27 cellular contexts compared by ENCODE assay signal in genomic region chr5:158058208-158058607, GRCh38.
"Had no signal": no experiment of that assay in that cellular context is flagged by ENCODE, and none has a peak within 500 bp of the region (broad histone marks: within the 10 kb centered on the region; RNA-seq: fewer than 3 reads in every experiment).

No MANE protein-coding gene starts in this region.

- ATAC-seq: activated T-helper 17 cell treated with anti-CD3 and anti-CD28 coated beads, Interleukin-2, amount 50 U/mL, for 72 hours; left colon; sciatic nerve; stimulated activated memory B cell treated with anti-CD40 and anti-IgM and Interleukin-4, amounts not matched to agents 10 μg/mL and 1 μg/mL and 100 μg/mL, for 72 hours had no signal

- H3K4me1 Mint-ChIP-seq: activated T-helper 17 cell treated with anti-CD3 and anti-CD28 coated beads, Interleukin-2, amount 50 U/mL, for 72 hours; naive B cell; neural crest cell; stimulated activated memory B cell treated with anti-CD40 and anti-IgM and Interleukin-4, amounts not matched to agents 10 μg/mL and 1 μg/mL and 100 μg/mL, for 72 hours had no signal

- H3K9me3 Mint-ChIP-seq: activated T-cell treated with anti-CD3 and anti-CD28 coated beads, Interleukin-2, amount 50 U/mL, for 24 hours; activated T-helper 17 cell treated with anti-CD3 and anti-CD28 coated beads, Interleukin-2, amount 50 U/mL, for 72 hours; naive B cell; neural crest cell; stimulated activated memory B cell treated with anti-CD40 and anti-IgM and Interleukin-4, amounts not matched to agents 10 μg/mL and 1 μg/mL and 100 μg/mL, for 72 hours had no signal

- H3K36me3 Mint-ChIP-seq: activated naive CD8-positive, alpha-beta T cell; naive B cell; stimulated activated memory B cell treated with anti-CD40 and anti-IgM and Interleukin-4, amounts not matched to agents 10 μg/mL and 1 μg/mL and 100 μg/mL, for 72 hours had no signal

- H3K4me3 Mint-ChIP-seq: activated naive CD8-positive, alpha-beta T cell; activated T-cell treated with anti-CD3 and anti-CD28 coated beads, Interleukin-2, amount 50 U/mL, for 24 hours; activated T-helper 17 cell treated with anti-CD3 and anti-CD28 coated beads, Interleukin-2, amount 50 U/mL, for 72 hours; naive B cell; neural crest cell; stimulated activated memory B cell treated with anti-CD40 and anti-IgM and Interleukin-4, amounts not matched to agents 10 μg/mL and 1 μg/mL and 100 μg/mL, for 72 hours had no signal

- DNase-seq: activated naive CD4-positive, alpha-beta T cell; activated T-cell treated with anti-CD3 and anti-CD28 coated beads, Interleukin-2, amount 50 U/mL, for 24 hours; adrenal gland; cortex of kidney; erythroblast; glutamatergic neuron; left colon; naive B cell; occipital lobe; posterior cingulate gyrus; small intestine; stimulated activated CD4-positive, alpha-beta T cell treated with anti-CD3 and anti-CD28 coated beads, Interleukin-2, amount 100 ng/mL, for 24 hours; stomach; T-helper 1 cell; WERI-Rb-1 had no signal

- H3K79me2 ChIP-seq: hepatocyte had no signal

- H3K36me3 ChIP-seq: adrenal gland, cardiac muscle cell, stomach, suprapubic skin, tibial nerve, WERI-Rb-1 had no signal

- H3K27ac ChIP-seq: adrenal gland, cardiac muscle cell, hepatocyte, stomach, suprapubic skin, tibial nerve, WERI-Rb-1 had no signal

- H3K9me3 ChIP-seq: adrenal gland, stomach, suprapubic skin, tibial nerve had no signal

- H3K4me1 ChIP-seq: tibial nerve had no signal

- FAIRE-seq: frontal cortex, small intestine, TTC549, urothelium cell line had no signal

- H3K27me3 ChIP-seq: adrenal gland, cardiac muscle cell, hepatocyte, suprapubic skin, tibial nerve had no signal

- H3K4me3 ChIP-seq: adrenal gland, cardiac muscle cell, hepatocyte, stomach, suprapubic skin, tibial nerve had no signal

- H3K27ac Mint-ChIP-seq: activated naive CD8-positive, alpha-beta T cell; activated T-cell treated with anti-CD3 and anti-CD28 coated beads, Interleukin-2, amount 50 U/mL, for 24 hours; activated T-helper 17 cell treated with anti-CD3 and anti-CD28 coated beads, Interleukin-2, amount 50 U/mL, for 72 hours; naive B cell; stimulated activated memory B cell treated with anti-CD40 and anti-IgM and Interleukin-4, amounts not matched to agents 10 μg/mL and 1 μg/mL and 100 μg/mL, for 72 hours had no signal

- H3K4me2 ChIP-seq: hepatocyte had no signal
